ENCODE assay signal across 1 cellular context in genomic region chr5:140107312-140108092, GRCh38.
TF ChIP-seq lines count a peak whose summit lies in the region.

No MANE protein-coding gene starts in this region.

TF ChIP-seq in HepG2, 621 proteins besides CTCF, POLR2A, EP300 and RAD21 (continued from another document and continues in another):
- TF ChIP-seq, protein P1, sequence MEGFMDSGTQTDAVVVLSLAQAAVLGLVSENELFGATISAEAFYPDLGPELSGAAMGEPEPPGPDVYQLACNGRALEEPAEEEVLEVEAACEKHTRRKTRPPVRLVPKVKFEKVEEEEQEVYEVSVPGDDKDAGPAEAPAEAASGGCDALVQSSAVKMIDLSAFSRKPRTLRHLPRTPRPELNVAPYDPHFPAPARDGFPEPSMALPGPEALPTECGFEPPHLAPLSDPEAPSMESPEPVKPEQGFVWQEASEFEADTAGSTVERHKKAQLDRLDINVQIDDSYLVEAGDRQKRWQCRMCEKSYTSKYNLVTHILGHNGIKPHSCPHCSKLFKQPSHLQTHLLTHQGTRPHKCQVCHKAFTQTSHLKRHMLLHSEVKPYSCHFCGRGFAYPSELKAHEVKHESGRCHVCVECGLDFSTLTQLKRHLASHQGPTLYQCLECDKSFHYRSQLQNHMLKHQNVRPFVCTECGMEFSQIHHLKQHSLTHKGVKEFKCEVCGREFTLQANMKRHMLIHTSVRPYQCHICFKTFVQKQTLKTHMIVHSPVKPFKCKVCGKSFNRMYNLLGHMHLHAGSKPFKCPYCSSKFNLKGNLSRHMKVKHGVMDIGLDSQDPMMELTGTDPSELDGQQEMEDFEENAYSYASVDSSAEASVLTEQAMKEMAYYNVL (CRISPR knock-in tag; IDR thresholded peaks at IDR 0.05; ENCODE audit: borderline replicate concordance): peak; percentile 18; the same call in 1 of the 2 replicates
- TF ChIP-seq SKI (IDR thresholded peaks at IDR 0.05; ENCODE audit: partially characterized antibody): peak; percentile 97
- TF ChIP-seq MTA1 (CRISPR knock-in tag; IDR thresholded peaks at IDR 0.05; ENCODE audit: borderline replicate concordance): peak; percentile 90; the same call in 1 of the 2 replicates
- TF ChIP-seq ZBTB25 (CRISPR knock-in tag; IDR thresholded peaks at IDR 0.05): peak; percentile 44; the same call in 1 of the 2 replicates
- TF ChIP-seq KDM1A (CRISPR knock-in tag; IDR thresholded peaks at IDR 0.05): 0 out of 2 replicates have a peak, but pooled peaks have one; percentile 13
- peak; percentile 98 for TF ChIP-seq ZFY (CRISPR knock-in tag; IDR thresholded peaks at IDR 0.05)
- peak; percentile 6 for TF ChIP-seq SRSF1 (optimal IDR thresholded peaks at IDR 0.05; ENCODE audit: low read depth, low read length)
- TF ChIP-seq KDM3A (CRISPR knock-in tag; IDR thresholded peaks at IDR 0.05; ENCODE audit: low read depth): no peak
- peak; percentile 98 for TF ChIP-seq MYPOP (CRISPR knock-in tag; IDR thresholded peaks at IDR 0.05)
- TF ChIP-seq AHDC1 (CRISPR knock-in tag; IDR thresholded peaks at IDR 0.05; ENCODE audit: borderline replicate concordance): peak; percentile 32; the same call in 1 of the 2 replicates
- TF ChIP-seq, protein P2, sequence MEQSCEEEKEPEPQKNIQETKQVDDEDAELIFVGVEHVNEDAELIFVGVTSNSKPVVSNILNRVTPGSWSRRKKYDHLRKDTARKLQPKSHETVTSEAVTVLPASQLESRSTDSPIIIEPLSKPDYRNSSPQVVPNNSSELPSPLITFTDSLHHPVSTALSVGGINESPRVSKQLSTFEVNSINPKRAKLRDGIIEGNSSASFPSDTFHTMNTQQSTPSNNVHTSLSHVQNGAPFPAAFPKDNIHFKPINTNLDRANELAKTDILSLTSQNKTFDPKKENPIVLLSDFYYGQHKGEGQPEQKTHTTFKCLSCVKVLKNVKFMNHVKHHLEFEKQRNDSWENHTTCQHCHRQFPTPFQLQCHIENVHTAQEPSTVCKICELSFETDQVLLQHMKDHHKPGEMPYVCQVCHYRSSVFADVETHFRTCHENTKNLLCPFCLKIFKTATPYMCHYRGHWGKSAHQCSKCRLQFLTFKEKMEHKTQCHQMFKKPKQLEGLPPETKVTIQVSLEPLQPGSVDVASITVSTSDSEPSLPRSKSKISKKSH (CRISPR knock-in tag; IDR thresholded peaks at IDR 0.05; ENCODE audit: borderline replicate concordance): peak; percentile 97
- peak; percentile 64; the same call in 1 of the 2 replicates for TF ChIP-seq ZNF232 (CRISPR knock-in tag; IDR thresholded peaks at IDR 0.05; ENCODE audit: borderline replicate concordance)
- no peak for TF ChIP-seq HMG20A (CRISPR knock-in tag; IDR thresholded peaks at IDR 0.05; ENCODE audit: borderline replicate concordance)
- TF ChIP-seq SAP130 (CRISPR knock-in tag; IDR thresholded peaks at IDR 0.05; ENCODE audit: low read depth): peak; percentile 85
- peak; percentile 85 for TF ChIP-seq ZNF18 (CRISPR knock-in tag; IDR thresholded peaks at IDR 0.05; ENCODE audit: insufficient replicate concordance)
- TF ChIP-seq MLLT10 (CRISPR knock-in tag; IDR thresholded peaks at IDR 0.05): no peak
- peak; percentile 52 for TF ChIP-seq DRAP1 (CRISPR knock-in tag; IDR thresholded peaks at IDR 0.05)
- TF ChIP-seq ZMAT5 (CRISPR knock-in tag; IDR thresholded peaks at IDR 0.05; ENCODE audit: borderline replicate concordance, low read depth): no peak
- no peak for TF ChIP-seq ATF7 (IDR thresholded peaks at IDR 0.05)
- peak; percentile 49; the same call in 1 of the 2 replicates for TF ChIP-seq ATF7 (CRISPR knock-in tag; IDR thresholded peaks at IDR 0.05)
- TF ChIP-seq ZBTB40 (IDR thresholded peaks at IDR 0.05): no peak
- TF ChIP-seq ZBTB40 (CRISPR knock-in tag; IDR thresholded peaks at IDR 0.05): peak; percentile 92
- TF ChIP-seq GATA4 (IDR thresholded peaks at IDR 0.05; ENCODE audit: borderline replicate concordance, low read depth): peak; percentile 49; the same call in 1 of the 2 replicates
